ENCODE assay signal across 1 cellular context in the genomic region with DNA sequence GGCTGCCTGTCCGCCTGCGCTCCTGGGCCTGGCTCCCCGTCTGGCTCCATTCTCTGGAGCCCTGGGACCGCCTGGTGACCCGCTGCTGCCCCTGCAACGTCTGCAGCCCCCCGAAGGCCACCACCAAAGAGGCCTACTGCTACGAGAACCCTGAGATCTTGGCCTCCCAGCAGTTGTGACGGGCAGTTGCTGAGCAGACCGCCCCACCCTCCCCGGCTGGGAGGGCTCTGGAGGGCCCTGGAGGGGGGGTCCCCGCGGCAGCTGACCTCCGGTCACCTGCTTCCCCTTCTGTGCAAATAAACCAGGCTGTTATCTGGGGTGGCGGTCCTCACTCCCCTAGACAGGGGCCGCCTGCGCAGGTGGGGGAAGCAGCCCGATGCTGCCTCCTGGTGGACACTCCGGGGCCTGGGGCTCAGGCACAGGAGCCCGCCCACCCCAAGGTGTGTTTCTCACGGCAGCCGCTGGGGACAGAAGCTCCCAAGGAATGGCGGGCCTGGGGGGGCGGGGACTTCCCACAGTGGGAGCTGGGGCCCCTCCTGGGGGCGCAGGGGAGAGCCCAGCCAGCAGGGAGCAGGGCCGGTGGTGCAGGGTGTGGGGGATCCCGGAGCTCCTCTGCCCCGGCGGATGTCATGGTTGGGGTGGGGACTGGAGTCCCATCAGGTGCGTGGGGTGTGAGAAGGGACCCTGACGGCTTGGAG.
TF ChIP-seq lines count a peak whose summit lies in the region.

No MANE protein-coding gene starts in this region.

TF ChIP-seq in K562, 482 proteins besides CTCF, POLR2A, EP300 and RAD21 (continued from another document):
- TF ChIP-seq FOXM1 (IDR thresholded peaks at IDR 0.05; ENCODE audit: low read depth) (peak; percentile 67), FOXM1 (CRISPR knock-in tag; IDR thresholded peaks at IDR 0.05; ENCODE audit: low read depth) (peak; percentile 64; the same call in 1 of the 2 replicates), PHF21A (IDR thresholded peaks at IDR 0.05; ENCODE audit: borderline replicate concordance, low read depth) (0 out of 2 replicates have a peak, but pooled peaks have one; percentile 56), KLF1 (tag; IDR thresholded peaks at IDR 0.05) (peak; percentile 44; the same call in 1 of the 2 replicates), BHLHE40 (IDR thresholded peaks at IDR 0.05; ENCODE audit: low read length) (peak; percentile 94), SOX6 (IDR thresholded peaks at IDR 0.05) (peak; percentile 81), PHTF2 (CRISPR knock-in tag; IDR thresholded peaks at IDR 0.05) (no peak), CREB1 (IDR thresholded peaks at IDR 0.05) (0 out of 2 replicates have a peak, but pooled peaks have one; percentile 33), CREB1 (CRISPR knock-in tag; IDR thresholded peaks at IDR 0.05) (peak; percentile 71; the same call in 1 of the 2 replicates), BRCA1 (IDR thresholded peaks at IDR 0.05) (no peak), BRCA1 (CRISPR knock-in tag; IDR thresholded peaks at IDR 0.05) (no peak), PTTG1 (tag; IDR thresholded peaks at IDR 0.05; ENCODE audit: low read depth) (no peak), MTA1 (IDR thresholded peaks at IDR 0.05; ENCODE audit: borderline replicate concordance) (0 out of 2 replicates have a peak, but pooled peaks have one; percentile 20), EWSR1 (IDR thresholded peaks at IDR 0.05; ENCODE audit: borderline replicate concordance, low read depth, partially characterized antibody) (no peak), KAT7 (CRISPR knock-in tag; IDR thresholded peaks at IDR 0.05; ENCODE audit: borderline replicate concordance) (0 out of 2 replicates have a peak, but pooled peaks have one; percentile 61), SRF (CRISPR knock-in tag; IDR thresholded peaks at IDR 0.05) (0 out of 4 replicates have a peak, but pooled peaks of 1 of the 2 experiments have one; percentile 50), ARID1B (IDR thresholded peaks at IDR 0.05) (peak; percentile 85), ZSCAN29 (IDR thresholded peaks at IDR 0.05) (no peak)
- TF ChIP-seq, protein P1, sequence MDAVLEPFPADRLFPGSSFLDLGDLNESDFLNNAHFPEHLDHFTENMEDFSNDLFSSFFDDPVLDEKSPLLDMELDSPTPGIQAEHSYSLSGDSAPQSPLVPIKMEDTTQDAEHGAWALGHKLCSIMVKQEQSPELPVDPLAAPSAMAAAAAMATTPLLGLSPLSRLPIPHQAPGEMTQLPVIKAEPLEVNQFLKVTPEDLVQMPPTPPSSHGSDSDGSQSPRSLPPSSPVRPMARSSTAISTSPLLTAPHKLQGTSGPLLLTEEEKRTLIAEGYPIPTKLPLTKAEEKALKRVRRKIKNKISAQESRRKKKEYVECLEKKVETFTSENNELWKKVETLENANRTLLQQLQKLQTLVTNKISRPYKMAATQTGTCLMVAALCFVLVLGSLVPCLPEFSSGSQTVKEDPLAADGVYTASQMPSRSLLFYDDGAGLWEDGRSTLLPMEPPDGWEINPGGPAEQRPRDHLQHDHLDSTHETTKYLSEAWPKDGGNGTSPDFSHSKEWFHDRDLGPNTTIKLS (IDR thresholded peaks at IDR 0.05; ENCODE audit: borderline replicate concordance, low read depth) = 0 out of 2 replicates have a peak, but pooled peaks have one; percentile 49
